ENCODE assay signal across 1 cellular context in the genomic region with DNA sequence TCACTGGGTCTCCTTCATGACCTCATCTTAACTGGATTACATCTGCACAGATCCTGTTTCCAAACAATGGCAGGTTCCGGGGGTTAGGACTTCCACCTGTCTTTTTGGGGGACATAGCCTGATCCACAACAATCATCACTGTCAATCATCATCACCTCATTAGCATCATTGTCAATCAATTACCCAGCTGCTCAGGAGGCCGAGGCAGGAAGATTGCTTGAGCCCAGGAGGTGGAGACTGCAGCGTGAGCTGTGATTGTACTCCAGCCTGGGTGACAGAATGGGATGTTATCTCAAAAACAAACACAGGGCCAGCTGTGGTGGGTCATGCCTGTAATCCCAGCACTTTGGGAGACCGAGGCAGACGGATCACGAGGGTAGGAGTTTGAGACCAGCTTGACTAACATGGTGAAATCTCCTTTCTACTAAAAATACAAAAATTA.
TF ChIP-seq lines count a peak whose summit lies in the region.

No MANE protein-coding gene starts in this region.

TF ChIP-seq in K562, 482 proteins besides CTCF, POLR2A, EP300 and RAD21 (continued from another document):
- TF ChIP-seq, protein P1, sequence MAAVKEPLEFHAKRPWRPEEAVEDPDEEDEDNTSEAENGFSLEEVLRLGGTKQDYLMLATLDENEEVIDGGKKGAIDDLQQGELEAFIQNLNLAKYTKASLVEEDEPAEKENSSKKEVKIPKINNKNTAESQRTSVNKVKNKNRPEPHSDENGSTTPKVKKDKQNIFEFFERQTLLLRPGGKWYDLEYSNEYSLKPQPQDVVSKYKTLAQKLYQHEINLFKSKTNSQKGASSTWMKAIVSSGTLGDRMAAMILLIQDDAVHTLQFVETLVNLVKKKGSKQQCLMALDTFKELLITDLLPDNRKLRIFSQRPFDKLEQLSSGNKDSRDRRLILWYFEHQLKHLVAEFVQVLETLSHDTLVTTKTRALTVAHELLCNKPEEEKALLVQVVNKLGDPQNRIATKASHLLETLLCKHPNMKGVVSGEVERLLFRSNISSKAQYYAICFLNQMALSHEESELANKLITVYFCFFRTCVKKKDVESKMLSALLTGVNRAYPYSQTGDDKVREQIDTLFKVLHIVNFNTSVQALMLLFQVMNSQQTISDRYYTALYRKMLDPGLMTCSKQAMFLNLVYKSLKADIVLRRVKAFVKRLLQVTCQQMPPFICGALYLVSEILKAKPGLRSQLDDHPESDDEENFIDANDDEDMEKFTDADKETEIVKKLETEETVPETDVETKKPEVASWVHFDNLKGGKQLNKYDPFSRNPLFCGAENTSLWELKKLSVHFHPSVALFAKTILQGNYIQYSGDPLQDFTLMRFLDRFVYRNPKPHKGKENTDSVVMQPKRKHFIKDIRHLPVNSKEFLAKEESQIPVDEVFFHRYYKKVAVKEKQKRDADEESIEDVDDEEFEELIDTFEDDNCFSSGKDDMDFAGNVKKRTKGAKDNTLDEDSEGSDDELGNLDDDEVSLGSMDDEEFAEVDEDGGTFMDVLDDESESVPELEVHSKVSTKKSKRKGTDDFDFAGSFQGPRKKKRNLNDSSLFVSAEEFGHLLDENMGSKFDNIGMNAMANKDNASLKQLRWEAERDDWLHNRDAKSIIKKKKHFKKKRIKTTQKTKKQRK (IDR thresholded peaks at IDR 0.05; ENCODE audit: borderline replicate concordance, low read depth, low read length), result no peak
- TF ChIP-seq HLTF (IDR thresholded peaks at IDR 0.05) (no peak), CBFA2T3 (IDR thresholded peaks at IDR 0.05) (peak; percentile 41; the same call in 1 of the 2 replicates), RCOR1 (IDR thresholded peaks at IDR 0.05; ENCODE audit: borderline replicate concordance in 1 of 2, low read depth in 2 of 2, low read length in 2 of 2) (peak in 1 of 2 experiments; percentile 65; a peak in 2 of 4 replicates), BHLHE40 (IDR thresholded peaks at IDR 0.05; ENCODE audit: low read length) (0 out of 2 replicates have a peak, but pooled peaks have one; percentile 45), L3MBTL2 (IDR thresholded peaks at IDR 0.05) (0 out of 2 replicates have a peak, but pooled peaks have one; percentile 26), SOX6 (IDR thresholded peaks at IDR 0.05) (peak; percentile 59), ARID1B (IDR thresholded peaks at IDR 0.05) (0 out of 2 replicates have a peak, but pooled peaks have one; percentile 25), DPF2 (IDR thresholded peaks at IDR 0.05) (peak; percentile 44; the same call in 1 of the 2 replicates), FOXA3 (CRISPR knock-in tag; conservative IDR thresholded peaks at IDR 0.05 in 1 of 2, IDR thresholded peaks at IDR 0.05 in 1 of 2) (peak in 1 of 2 experiments; percentile 64; a peak in 2 of 4 replicates), TRIM28 (IDR thresholded peaks at IDR 0.05) (no peak)
- TF ChIP-seq, protein P2, sequence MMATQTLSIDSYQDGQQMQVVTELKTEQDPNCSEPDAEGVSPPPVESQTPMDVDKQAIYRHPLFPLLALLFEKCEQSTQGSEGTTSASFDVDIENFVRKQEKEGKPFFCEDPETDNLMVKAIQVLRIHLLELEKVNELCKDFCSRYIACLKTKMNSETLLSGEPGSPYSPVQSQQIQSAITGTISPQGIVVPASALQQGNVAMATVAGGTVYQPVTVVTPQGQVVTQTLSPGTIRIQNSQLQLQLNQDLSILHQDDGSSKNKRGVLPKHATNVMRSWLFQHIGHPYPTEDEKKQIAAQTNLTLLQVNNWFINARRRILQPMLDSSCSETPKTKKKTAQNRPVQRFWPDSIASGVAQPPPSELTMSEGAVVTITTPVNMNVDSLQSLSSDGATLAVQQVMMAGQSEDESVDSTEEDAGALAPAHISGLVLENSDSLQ (IDR thresholded peaks at IDR 0.05), result peak; percentile 73
- TF ChIP-seq, protein P3, sequence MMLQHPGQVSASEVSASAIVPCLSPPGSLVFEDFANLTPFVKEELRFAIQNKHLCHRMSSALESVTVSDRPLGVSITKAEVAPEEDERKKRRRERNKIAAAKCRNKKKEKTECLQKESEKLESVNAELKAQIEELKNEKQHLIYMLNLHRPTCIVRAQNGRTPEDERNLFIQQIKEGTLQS (IDR thresholded peaks at IDR 0.05), result peak; percentile 58
- TF ChIP-seq, protein P3 (CRISPR knock-in tag; conservative IDR thresholded peaks at IDR 0.05), result no peak
- TF ChIP-seq, protein P4, sequence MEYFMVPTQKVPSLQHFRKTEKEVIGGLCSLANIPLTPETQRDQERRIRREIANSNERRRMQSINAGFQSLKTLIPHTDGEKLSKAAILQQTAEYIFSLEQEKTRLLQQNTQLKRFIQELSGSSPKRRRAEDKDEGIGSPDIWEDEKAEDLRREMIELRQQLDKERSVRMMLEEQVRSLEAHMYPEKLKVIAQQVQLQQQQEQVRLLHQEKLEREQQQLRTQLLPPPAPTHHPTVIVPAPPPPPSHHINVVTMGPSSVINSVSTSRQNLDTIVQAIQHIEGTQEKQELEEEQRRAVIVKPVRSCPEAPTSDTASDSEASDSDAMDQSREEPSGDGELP (CRISPR knock-in tag; IDR thresholded peaks at IDR 0.05; ENCODE audit: borderline replicate concordance), result peak; percentile 67; the same call in 1 of the 2 replicates
- TF ChIP-seq, protein P5, sequence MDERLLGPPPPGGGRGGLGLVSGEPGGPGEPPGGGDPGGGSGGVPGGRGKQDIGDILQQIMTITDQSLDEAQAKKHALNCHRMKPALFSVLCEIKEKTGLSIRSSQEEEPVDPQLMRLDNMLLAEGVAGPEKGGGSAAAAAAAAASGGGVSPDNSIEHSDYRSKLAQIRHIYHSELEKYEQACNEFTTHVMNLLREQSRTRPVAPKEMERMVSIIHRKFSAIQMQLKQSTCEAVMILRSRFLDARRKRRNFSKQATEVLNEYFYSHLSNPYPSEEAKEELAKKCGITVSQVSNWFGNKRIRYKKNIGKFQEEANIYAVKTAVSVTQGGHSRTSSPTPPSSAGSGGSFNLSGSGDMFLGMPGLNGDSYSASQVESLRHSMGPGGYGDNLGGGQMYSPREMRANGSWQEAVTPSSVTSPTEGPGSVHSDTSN (CRISPR knock-in tag; IDR thresholded peaks at IDR 0.05; ENCODE audit: low read depth), result no peak
- TF ChIP-seq, protein P5 (tag; conservative IDR thresholded peaks at IDR 0.05; ENCODE audit: low read depth), result peak; percentile 22; the same call in 1 of the 2 replicates
